1 cellular context compared by ENCODE assay signal in the genomic region with DNA sequence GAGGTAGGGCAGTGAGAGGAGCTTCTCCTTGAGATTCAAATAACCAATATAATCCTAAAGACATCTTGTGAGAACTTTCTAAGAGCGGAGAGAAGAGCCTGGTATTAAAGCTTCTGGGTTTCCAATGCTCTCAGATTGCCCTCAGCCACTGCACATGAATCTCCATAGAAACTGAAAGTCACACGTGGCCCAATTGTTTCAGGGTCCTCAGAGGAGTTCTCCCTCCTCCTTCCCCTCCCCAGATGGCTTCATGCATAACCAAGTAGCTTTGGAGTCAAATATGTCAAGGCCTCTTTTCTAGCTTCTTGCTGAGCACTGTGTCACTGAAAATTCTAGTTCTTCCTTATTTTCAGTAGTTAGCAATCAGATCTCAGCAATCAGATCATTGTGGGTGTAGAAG.
TF ChIP-seq lines count a peak whose summit lies in the region.

No MANE protein-coding gene starts in this region.

TF ChIP-seq in H1, 55 proteins besides CTCF, POLR2A, EP300 and RAD21 (continued from another document):
- no peak for TF ChIP-seq CHD1 (IDR thresholded peaks at IDR 0.05; ENCODE audit: low read depth, low read length)
- no peak for TF ChIP-seq ATF2 (IDR thresholded peaks at IDR 0.05; ENCODE audit: low read length)
- no peak for TF ChIP-seq TBP (IDR thresholded peaks at IDR 0.05; ENCODE audit: low read depth, low read length)
- no peak for TF ChIP-seq TEAD4 (IDR thresholded peaks at IDR 0.05; ENCODE audit: low read depth, low read length)
- no peak for TF ChIP-seq CREB1 (IDR thresholded peaks at IDR 0.05)
- no peak for TF ChIP-seq ZNF274 (IDR thresholded peaks at IDR 0.05; ENCODE audit: borderline replicate concordance, extremely low read depth, low read length)
- TF ChIP-seq USF2 (IDR thresholded peaks at IDR 0.05; ENCODE audit: low read length) = no peak
- TF ChIP-seq JUND (IDR thresholded peaks at IDR 0.05; ENCODE audit: low read length) = no peak
- TF ChIP-seq SIX5 (IDR thresholded peaks at IDR 0.05; ENCODE audit: low read depth, low read length) = no peak
- no peak for TF ChIP-seq BCL11A (IDR thresholded peaks at IDR 0.05; ENCODE audit: low read depth in 2 of 2, low read length in 2 of 2)
- no peak for TF ChIP-seq CHD2 (IDR thresholded peaks at IDR 0.05; ENCODE audit: low read length)
- no peak for TF ChIP-seq RFX5 (IDR thresholded peaks at IDR 0.05; ENCODE audit: borderline replicate concordance, low read depth, low read length)
- TF ChIP-seq YY1 (IDR thresholded peaks at IDR 0.05; ENCODE audit: low read depth, low read length) = no peak
- TF ChIP-seq PHF8 (conservative IDR thresholded peaks at IDR 0.05; ENCODE audit: low read depth, low read length) = no peak
- no peak for TF ChIP-seq SAP30 (IDR thresholded peaks at IDR 0.05; ENCODE audit: insufficient read depth, insufficient replicate concordance, low read length)
- TF ChIP-seq HDAC2 (IDR thresholded peaks at IDR 0.05; ENCODE audit: borderline replicate concordance in 1 of 2, low read depth in 2 of 2, low read length in 2 of 2) = no peak
- no peak for TF ChIP-seq JUN (IDR thresholded peaks at IDR 0.05; ENCODE audit: low read depth, low read length)
- no peak for TF ChIP-seq CTBP2 (IDR thresholded peaks at IDR 0.05; ENCODE audit: borderline replicate concordance, insufficient read depth, insufficient read length, low read length)
